In genomic region chr2:69714539-69715220, GRCh38 we compare ENCODE assay signal across 8 cellular contexts. TPM values are rescaled to one million over a fixed set of nuclear protein-coding genes. Genes with fewer than 3 reads are reported as not detected.
DNase-seq lines count a peak whose midpoint lies in the region; ATAC-seq and TF ChIP-seq lines count a peak whose summit lies in the region.
"Not testable (repeated sequence)": the region's sequence is repeated elsewhere in the genome, so short reads cannot be mapped to it uniquely, and the experiment has no call there.

No MANE protein-coding gene starts in this region.

- TF ChIP-seq CTCF in RWPE1 (conservative IDR thresholded peaks at IDR 0.05; ENCODE audit: low read depth), result peak; percentile 61

- H3K9me3 ChIP-seq in MG63, result not testable (repeated sequence)

- H3K27ac ChIP-seq in RWPE1, result not testable (repeated sequence)

- not testable (repeated sequence) for H3K4me3 Mint-ChIP-seq in activated T-cell treated with anti-CD3 and anti-CD28 coated beads, Interleukin-2, amount 50 U/mL, for 24 hours

- peak; percentile 83 for ATAC-seq in GM21723 (IDR thresholded peaks at IDR 0.05; ENCODE audit: unreplicated experiment)
- peak; percentile 80 for ATAC-seq in esophagus mucosa

- not testable (repeated sequence) for H3K4me3 ChIP-seq in MG63

- POLR2A ChIA-PET in RWPE1 (lab: Yijun Ruan, JAX; ENCODE audit: low non-redundant PET), result not testable (repeated sequence)

- not testable (repeated sequence) for H3K27ac Mint-ChIP-seq in activated T-cell treated with anti-CD3 and anti-CD28 coated beads, Interleukin-2, amount 50 U/mL, for 24 hours

- not testable (repeated sequence) for H3K27me3 ChIP-seq in MG63

- peak; percentile 8 for DNase-seq in DMS153 (lab: John Stamatoyannopoulos, UW)
- peak; percentile 65 for DNase-seq in MG63
- peak; percentile 63 for DNase-seq in RWPE1 (ENCODE audit: low spot score)
- DNase-seq in activated T-cell treated with anti-CD3 and anti-CD28 coated beads, Interleukin-2, amount 50 U/mL, for 24 hours, result peak; percentile 91
- DNase-seq in myocyte (ENCODE audit: low read depth), result peak; percentile 83
- peak; percentile 75 to 87 for DNase-seq in stimulated activated CD8-positive, alpha-beta memory T cell treated with anti-CD3 and anti-CD28 coated beads, Interleukin-7, amount 100 ng/mL, for 1 hour (ENCODE audit: low read depth in 2 of 2)

- peaks cover 24% of the 10 kb centered on the region for H3K4me1 Mint-ChIP-seq in activated T-cell treated with anti-CD3 and anti-CD28 coated beads, Interleukin-2, amount 50 U/mL, for 24 hours (ENCODE audit: low read depth)

- not testable (repeated sequence) for H3K27me3 Mint-ChIP-seq in activated T-cell treated with anti-CD3 and anti-CD28 coated beads, Interleukin-2, amount 50 U/mL, for 24 hours

- not testable (repeated sequence) for H3K36me3 ChIP-seq in MG63

- H3K9me3 Mint-ChIP-seq in activated T-cell treated with anti-CD3 and anti-CD28 coated beads, Interleukin-2, amount 50 U/mL, for 24 hours, result not testable (repeated sequence)

- H3K36me3 Mint-ChIP-seq in activated T-cell treated with anti-CD3 and anti-CD28 coated beads, Interleukin-2, amount 50 U/mL, for 24 hours (ENCODE audit: low read depth), result not testable (repeated sequence)

- CTCF ChIA-PET in RWPE1 (lab: Yijun Ruan, JAX), result not testable (repeated sequence)

RNA-seq across cellular contexts. Expression of gene ANXA4, which starts 27.3 kb away (rescaled TPM):
- 40.6 and 40.7 TPM in 2 replicates for total RNA-seq in MG63 (2014; rRNA removed; shearing (Covaris generic); ENCODE audit: low replicate concordance)
- total RNA-seq in esophagus mucosa (71.8 TPM), myocyte (18.1 and 28.5 TPM in 2 replicates)
- 110 TPM for polyA plus RNA-seq in myocyte (2012)

Comparison
In these comparisons a context has a peak if more than half of its experiments do, and no peak if none do; other contexts are left out.
1. DNase-seq: peak in every context shown above with its lines; median percentile 91 in activated T-cell treated with anti-CD3 and anti-CD28 coated beads, Interleukin-2, amount 50 U/mL, for 24 hours; 83 in myocyte; 81 in stimulated activated CD8-positive, alpha-beta memory T cell treated with anti-CD3 and anti-CD28 coated beads, Interleukin-7, amount 100 ng/mL, for 1 hour; 65 in MG63; 63 in RWPE1; 8 in DMS153.